2 cellular contexts compared by ENCODE assay signal in the genomic region with DNA sequence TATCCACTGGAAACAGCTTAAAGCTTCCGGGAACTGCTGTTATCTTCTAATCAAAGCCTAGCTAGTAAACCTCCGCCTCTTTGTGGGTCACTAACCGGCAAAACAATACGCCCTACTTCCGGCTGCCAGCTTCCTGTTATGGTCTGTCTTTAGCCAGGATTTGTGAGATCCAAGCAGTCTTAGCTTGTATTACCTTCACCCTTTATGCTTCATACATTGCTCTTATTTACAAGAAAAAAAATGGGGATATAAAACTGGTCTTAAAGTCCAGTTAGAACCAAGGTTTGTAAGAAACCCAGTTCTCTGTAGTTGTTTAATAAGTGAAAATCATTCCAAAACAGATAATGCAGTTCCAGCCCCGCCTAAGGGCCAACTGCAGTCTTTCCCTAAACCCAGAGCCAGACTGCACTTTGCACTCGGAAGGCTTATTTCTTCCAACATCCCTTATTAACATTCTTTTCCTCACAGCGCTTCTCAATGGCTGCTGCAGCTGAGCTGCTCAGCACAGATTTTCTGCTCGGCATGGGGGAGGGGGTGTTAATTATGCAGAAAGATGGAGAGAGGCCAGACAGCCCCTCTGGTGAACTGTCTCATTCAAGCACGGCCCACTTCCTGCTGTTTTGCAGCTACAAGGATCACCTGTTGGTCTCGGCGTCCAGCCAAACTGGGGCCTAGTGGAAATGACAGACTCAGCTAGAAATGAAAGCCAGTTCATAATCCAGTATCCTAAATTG.
TF ChIP-seq lines count a peak whose summit lies in the region.

No MANE protein-coding gene starts in this region.

TF ChIP-seq in HEK293, 187 proteins besides CTCF, POLR2A, EP300 and RAD21 (continued from another document):
- TF ChIP-seq TRIM28 (IDR thresholded peaks at IDR 0.05; ENCODE audit: borderline replicate concordance, low read length) (peak; percentile 98), SCRT1 (tag by site-specific recombination; IDR thresholded peaks at IDR 0.05; ENCODE audit: borderline replicate concordance) (peak; percentile 95), PRDM6 (tag by site-specific recombination; IDR thresholded peaks at IDR 0.05) (no peak), YY1 (tag by site-specific recombination; IDR thresholded peaks at IDR 0.05) (peak; percentile 35; the same call in 1 of the 2 replicates), ZNF530 (tag by site-specific recombination; IDR thresholded peaks at IDR 0.05; ENCODE audit: low read depth) (no peak), ZNF645 (tag by site-specific recombination; IDR thresholded peaks at IDR 0.05) (no peak), SP7 (tag by site-specific recombination; IDR thresholded peaks at IDR 0.05) (peak; percentile 39; the same call in 1 of the 2 replicates), ZNF791 (tag by site-specific recombination; IDR thresholded peaks at IDR 0.05) (no peak), ZNF433 (tag by site-specific recombination; IDR thresholded peaks at IDR 0.05; ENCODE audit: low read depth) (no peak), ZIC2 (tag by site-specific recombination; IDR thresholded peaks at IDR 0.05) (peak; percentile 69), ZNF596 (tag by site-specific recombination; IDR thresholded peaks at IDR 0.05) (peak; percentile 30; the same call in 1 of the 2 replicates), ZNF626 (tag by site-specific recombination; IDR thresholded peaks at IDR 0.05) (no peak), ZSCAN30 (tag by site-specific recombination; IDR thresholded peaks at IDR 0.05) (peak; percentile 45; the same call in 1 of the 2 replicates), MEIS1 (CRISPR knock-in tag; IDR thresholded peaks at IDR 0.05; ENCODE audit: borderline replicate concordance) (no peak), ZFP69B (tag by site-specific recombination; IDR thresholded peaks at IDR 0.05) (no peak), ZNF501 (tag by site-specific recombination; IDR thresholded peaks at IDR 0.05) (no peak), ZNF777 (tag by site-specific recombination; IDR thresholded peaks at IDR 0.05; ENCODE audit: borderline replicate concordance) (no peak), TCF7L2 (IDR thresholded peaks at IDR 0.05; ENCODE audit: borderline replicate concordance, low read depth, low read length) (0 out of 2 replicates have a peak, but pooled peaks have one; percentile 38), SP3 (tag by site-specific recombination; IDR thresholded peaks at IDR 0.05) (no peak), ZNF76 (tag by site-specific recombination; IDR thresholded peaks at IDR 0.05; ENCODE audit: borderline replicate concordance, low read depth) (no peak), ZNF670 (tag by site-specific recombination; IDR thresholded peaks at IDR 0.05; ENCODE audit: low read depth) (no peak), ZBTB8A (tag by site-specific recombination; IDR thresholded peaks at IDR 0.05) (no peak), ZSCAN18 (tag by site-specific recombination; IDR thresholded peaks at IDR 0.05) (no peak)
TF ChIP-seq in HEK293: peak in this region for 12.

TF ChIP-seq in HepG2, 621 proteins besides CTCF, POLR2A, EP300 and RAD21 (continued from another document and continues in another):
- TF ChIP-seq FLYWCH1 (CRISPR knock-in tag; IDR thresholded peaks at IDR 0.05) (no peak), ELF1 (CRISPR knock-in tag; IDR thresholded peaks at IDR 0.05) (peak; percentile 42), ZNF598 (CRISPR knock-in tag; IDR thresholded peaks at IDR 0.05; ENCODE audit: borderline replicate concordance) (no peak), KDM6A (CRISPR knock-in tag; IDR thresholded peaks at IDR 0.05; ENCODE audit: low read depth) (0 out of 2 replicates have a peak, but pooled peaks have one; percentile 21), ZFX (CRISPR knock-in tag; IDR thresholded peaks at IDR 0.05; ENCODE audit: low read depth) (peak; percentile 83), EEA1 (CRISPR knock-in tag; IDR thresholded peaks at IDR 0.05; ENCODE audit: borderline replicate concordance) (no peak), BATF2 (CRISPR knock-in tag; IDR thresholded peaks at IDR 0.05) (no peak), ARID5B (CRISPR knock-in tag; IDR thresholded peaks at IDR 0.05) (peak; percentile 11; the same call in 1 of the 2 replicates), SAP130 (CRISPR knock-in tag; IDR thresholded peaks at IDR 0.05; ENCODE audit: low read depth) (0 out of 2 replicates have a peak, but pooled peaks have one; percentile 17), CBX5 (CRISPR knock-in tag; IDR thresholded peaks at IDR 0.05; ENCODE audit: borderline replicate concordance) (no peak; the same call in 1 of the 2 replicates), POLR2AphosphoS2 (IDR thresholded peaks at IDR 0.05; ENCODE audit: low read depth, low read length) (no peak), MEIS1 (CRISPR knock-in tag; IDR thresholded peaks at IDR 0.05; ENCODE audit: borderline replicate concordance) (no peak), ZNF496 (CRISPR knock-in tag; IDR thresholded peaks at IDR 0.05; ENCODE audit: insufficient replicate concordance) (no peak), ZNF329 (CRISPR knock-in tag; IDR thresholded peaks at IDR 0.05; ENCODE audit: low read depth) (no peak), KAT8 (CRISPR knock-in tag; IDR thresholded peaks at IDR 0.05) (peak; percentile 42; the same call in 1 of the 2 replicates), ZC3H4 (CRISPR knock-in tag; IDR thresholded peaks at IDR 0.05; ENCODE audit: borderline replicate concordance) (no peak), HOXA7 (CRISPR knock-in tag; IDR thresholded peaks at IDR 0.05) (no peak), SP5 (CRISPR knock-in tag; IDR thresholded peaks at IDR 0.05; ENCODE audit: borderline replicate concordance, low read depth) (no peak), HMG20A (CRISPR knock-in tag; IDR thresholded peaks at IDR 0.05; ENCODE audit: borderline replicate concordance) (0 out of 2 replicates have a peak, but pooled peaks have one; percentile 22), YY1 (IDR thresholded peaks at IDR 0.05; ENCODE audit: insufficient read depth, insufficient replicate concordance, low read depth, low read length) (peak; percentile 27), HMGXB4 (CRISPR knock-in tag; IDR thresholded peaks at IDR 0.05; ENCODE audit: borderline replicate concordance in 1 of 2, low read depth in 1 of 2) (0 out of 4 replicates have a peak, but pooled peaks of 1 of the 2 experiments have one; percentile 22), ZNF34 (CRISPR knock-in tag; IDR thresholded peaks at IDR 0.05; ENCODE audit: borderline replicate concordance) (no peak), ZNF251 (CRISPR knock-in tag; IDR thresholded peaks at IDR 0.05) (no peak), MIXL1 (CRISPR knock-in tag; IDR thresholded peaks at IDR 0.05) (peak; percentile 35; the same call in 1 of the 2 replicates), IKZF5 (CRISPR knock-in tag; IDR thresholded peaks at IDR 0.05) (0 out of 2 replicates have a peak, but pooled peaks have one; percentile 35), NCOR1 (IDR thresholded peaks at IDR 0.05; ENCODE audit: borderline replicate concordance, low read length) (0 out of 2 replicates have a peak, but pooled peaks have one; percentile 27), ZGPAT (CRISPR knock-in tag; IDR thresholded peaks at IDR 0.05) (peak; percentile 49; the same call in 1 of the 2 replicates), ZMAT3 (CRISPR knock-in tag; conservative IDR thresholded peaks at IDR 0.05) (no peak), ZNF230 (CRISPR knock-in tag; IDR thresholded peaks at IDR 0.05) (no peak), FOXO1 (CRISPR knock-in tag; IDR thresholded peaks at IDR 0.05) (peak; percentile 44; the same call in 1 of the 2 replicates), HHEX (CRISPR knock-in tag; IDR thresholded peaks at IDR 0.05) (no peak), ZNF644 (CRISPR knock-in tag; IDR thresholded peaks at IDR 0.05; ENCODE audit: low read depth) (peak; percentile 68), NAIF1 (CRISPR knock-in tag; IDR thresholded peaks at IDR 0.05; ENCODE audit: borderline replicate concordance) (no peak), ZNF605 (CRISPR knock-in tag; IDR thresholded peaks at IDR 0.05) (peak; percentile 35; the same call in 1 of the 2 replicates), EHMT2 (IDR thresholded peaks at IDR 0.05; ENCODE audit: borderline replicate concordance, low read depth, low read length) (peak; percentile 55; the same call in 1 of the 2 replicates)
- TF ChIP-seq, protein P1, sequence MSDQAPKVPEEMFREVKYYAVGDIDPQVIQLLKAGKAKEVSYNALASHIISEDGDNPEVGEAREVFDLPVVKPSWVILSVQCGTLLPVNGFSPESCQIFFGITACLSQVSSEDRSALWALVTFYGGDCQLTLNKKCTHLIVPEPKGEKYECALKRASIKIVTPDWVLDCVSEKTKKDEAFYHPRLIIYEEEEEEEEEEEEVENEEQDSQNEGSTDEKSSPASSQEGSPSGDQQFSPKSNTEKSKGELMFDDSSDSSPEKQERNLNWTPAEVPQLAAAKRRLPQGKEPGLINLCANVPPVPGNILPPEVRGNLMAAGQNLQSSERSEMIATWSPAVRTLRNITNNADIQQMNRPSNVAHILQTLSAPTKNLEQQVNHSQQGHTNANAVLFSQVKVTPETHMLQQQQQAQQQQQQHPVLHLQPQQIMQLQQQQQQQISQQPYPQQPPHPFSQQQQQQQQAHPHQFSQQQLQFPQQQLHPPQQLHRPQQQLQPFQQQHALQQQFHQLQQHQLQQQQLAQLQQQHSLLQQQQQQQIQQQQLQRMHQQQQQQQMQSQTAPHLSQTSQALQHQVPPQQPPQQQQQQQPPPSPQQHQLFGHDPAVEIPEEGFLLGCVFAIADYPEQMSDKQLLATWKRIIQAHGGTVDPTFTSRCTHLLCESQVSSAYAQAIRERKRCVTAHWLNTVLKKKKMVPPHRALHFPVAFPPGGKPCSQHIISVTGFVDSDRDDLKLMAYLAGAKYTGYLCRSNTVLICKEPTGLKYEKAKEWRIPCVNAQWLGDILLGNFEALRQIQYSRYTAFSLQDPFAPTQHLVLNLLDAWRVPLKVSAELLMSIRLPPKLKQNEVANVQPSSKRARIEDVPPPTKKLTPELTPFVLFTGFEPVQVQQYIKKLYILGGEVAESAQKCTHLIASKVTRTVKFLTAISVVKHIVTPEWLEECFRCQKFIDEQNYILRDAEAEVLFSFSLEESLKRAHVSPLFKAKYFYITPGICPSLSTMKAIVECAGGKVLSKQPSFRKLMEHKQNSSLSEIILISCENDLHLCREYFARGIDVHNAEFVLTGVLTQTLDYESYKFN (CRISPR knock-in tag; conservative IDR thresholded peaks at IDR 0.05) = peak; percentile 73
- TF ChIP-seq, protein P2, sequence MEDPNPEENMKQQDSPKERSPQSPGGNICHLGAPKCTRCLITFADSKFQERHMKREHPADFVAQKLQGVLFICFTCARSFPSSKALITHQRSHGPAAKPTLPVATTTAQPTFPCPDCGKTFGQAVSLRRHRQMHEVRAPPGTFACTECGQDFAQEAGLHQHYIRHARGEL (CRISPR knock-in tag; IDR thresholded peaks at IDR 0.05) = no peak
